In the genomic region with DNA sequence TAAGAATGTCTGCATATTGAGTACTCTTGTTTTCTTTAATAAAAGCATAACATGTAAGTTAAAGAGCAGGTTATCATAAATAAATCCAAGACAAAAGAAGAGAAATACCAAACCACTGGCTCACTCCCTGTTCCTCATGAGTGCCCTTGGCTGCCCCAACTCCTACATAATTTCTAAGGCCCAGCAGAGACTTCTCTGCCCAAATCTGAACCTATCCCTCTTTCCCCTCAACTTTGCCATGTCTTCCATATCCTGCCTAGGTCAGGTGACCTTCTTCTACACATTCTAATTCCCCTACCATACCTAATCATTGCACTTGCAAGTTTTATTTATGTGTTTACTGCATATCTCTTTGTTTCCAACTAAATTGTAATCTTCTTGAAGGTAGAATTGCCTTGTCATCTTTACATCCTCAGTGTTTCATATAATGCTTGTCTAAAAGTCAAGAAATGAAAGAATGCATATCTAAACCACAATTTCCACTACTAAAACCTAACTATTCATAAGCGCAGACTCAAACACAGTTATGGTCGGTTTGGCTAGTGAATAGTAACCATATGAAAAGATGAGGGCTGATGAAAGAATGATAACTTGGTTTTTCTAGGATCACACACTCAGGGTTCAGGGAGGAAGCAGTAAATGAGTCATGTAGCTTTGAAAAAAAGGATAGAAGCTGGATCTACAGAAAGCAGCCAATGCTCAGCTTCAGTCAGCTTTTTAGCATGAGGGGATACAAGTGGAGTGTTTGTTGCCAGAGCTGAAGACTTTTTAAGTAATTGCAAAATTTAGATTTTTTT, we compare ENCODE assay signal across 21 cellular contexts. TPM values are rescaled to one million over a fixed set of nuclear protein-coding genes. Genes with fewer than 3 reads are reported as not detected.
DNase-seq lines count a peak whose midpoint lies in the region; ATAC-seq, FAIRE-seq and TF ChIP-seq lines count a peak whose summit lies in the region.
"Had no signal": no experiment of that assay in that cellular context is flagged by ENCODE, and none has a peak within 500 bp of the region (broad histone marks: within the 10 kb centered on the region; RNA-seq: fewer than 3 reads in every experiment).

No MANE protein-coding gene starts in this region.

- DNase-seq in GM23338 (ENCODE audit: low spot score): no peak
- peak; percentile 13 for DNase-seq in PC-3
- DNase-seq in bronchial epithelial cell (ENCODE audit: low read depth): peak; percentile 15
- no peak for DNase-seq in neuronal stem cell (ENCODE audit: low spot score)
- DNase-seq in NCI-H69 (lab: John Stamatoyannopoulos, UW): no peak
- no peak for DNase-seq in HFFc6
- no peak for DNase-seq in NCI-H2171 (lab: John Stamatoyannopoulos, UW)
- DNase-seq in OCI-LY7 (ENCODE audit: low spot score): no peak
- DNase-seq: activated CD4-positive, alpha-beta T cell treated with anti-CD3 and anti-CD28 coated beads for 36 hours; activated naive CD4-positive, alpha-beta T cell treated with Interleukin-2 at 50 U/mL for 16 hours; activated T-cell treated with anti-CD3 and anti-CD28 coated beads, Interleukin-2, amount 50 U/mL, for 48 hours; DMS53; effector CD4-positive, alpha-beta T cell; MG63; NCI-H1417 treated with DMSO at 0.1 percent for 48 hours; NCI-H526; stimulated activated CD4-positive, alpha-beta T cell treated with anti-CD3 and anti-CD28 coated beads, Interleukin-1b, Interleukin-23, amount 100 ng/mL, for 48 hours; stimulated activated naive B cell treated with anti-CD40 and anti-IgM and Interleukin-4, amounts not matched to agents 10 μg/mL and 1 μg/mL and 100 μg/mL, for 72 hours had no signal

- H3F3A ChIP-seq in GM23338 (replicated peaks; ENCODE audit: low read depth): no peaks in the 10 kb centered on the region
- H3F3A ChIP-seq in PC-3 (ENCODE audit: low read length, unreplicated experiment): no peaks in the 10 kb centered on the region

- H3K27me3 Mint-ChIP-seq in GM23338 (ENCODE audit: insufficient read depth, low read depth, poor library complexity) (peaks cover 4% of the 10 kb centered on the region), HFFc6 (ENCODE audit: insufficient read depth) (no peaks in the 10 kb centered on the region; the same call in 1 of the 2 replicates)

- no peak overlapping the region for H2AK5ac ChIP-seq in neuronal stem cell (ENCODE audit: low read depth, low read length)

- H3K4me1 Mint-ChIP-seq in GM23338 (peaks cover 43% of the 10 kb centered on the region), HFFc6 (ENCODE audit: low read depth) (no peaks in the 10 kb centered on the region)
- H3K4me1 Mint-ChIP-seq: activated CD4-positive, alpha-beta T cell treated with anti-CD3 and anti-CD28 coated beads for 36 hours; stimulated activated naive B cell treated with anti-CD40 and anti-IgM and Interleukin-4, amounts not matched to agents 10 μg/mL and 1 μg/mL and 100 μg/mL, for 72 hours had no signal

- H4K20me1 ChIP-seq in GM23338 (replicated peaks; ENCODE audit: insufficient read depth): no peaks in the 10 kb centered on the region
- no peaks in the 10 kb centered on the region for H4K20me1 ChIP-seq in PC-3 (ENCODE audit: low read length)
- H4K20me1 ChIP-seq in OCI-LY7 (ENCODE audit: insufficient read depth, low read length): no peaks in the 10 kb centered on the region

- H3K18ac ChIP-seq in neuronal stem cell (ENCODE audit: low read length): no peak overlapping the region

- H2BK15ac ChIP-seq in neuronal stem cell (ENCODE audit: low read length): no peak overlapping the region

- H4K8ac ChIP-seq in neuronal stem cell (ENCODE audit: low read depth, low read length): no peak overlapping the region

- no peaks in the 10 kb centered on the region for H3K9me2 ChIP-seq in GM23338 (ENCODE audit: insufficient read depth)
- no peaks in the 10 kb centered on the region for H3K9me2 ChIP-seq in PC-3 (replicated peaks; ENCODE audit: low read length)
- H3K9me2 ChIP-seq in OCI-LY7 (ENCODE audit: insufficient read depth, low read length): no peaks in the 10 kb centered on the region

- H4K91ac ChIP-seq in neuronal stem cell (ENCODE audit: low read depth, low read length, poor library complexity): no peak overlapping the region

- no peak overlapping the region for H3K4ac ChIP-seq in neuronal stem cell (ENCODE audit: low read length)

- ATAC-seq in GM23338 (no peak), PC-3 (no peak)
- ATAC-seq: activated CD4-positive, alpha-beta T cell treated with anti-CD3 and anti-CD28 coated beads for 36 hours; stimulated activated naive B cell treated with anti-CD40 and anti-IgM and Interleukin-4, amounts not matched to agents 10 μg/mL and 1 μg/mL and 100 μg/mL, for 72 hours had no signal

- H3K79me2 ChIP-seq in GM23338 (replicated peaks; ENCODE audit: insufficient read depth) (no peaks in the 10 kb centered on the region), PC-3 (ENCODE audit: low read length) (no peaks in the 10 kb centered on the region), OCI-LY7 (ENCODE audit: insufficient read depth, low read depth, low read length) (no peaks in the 10 kb centered on the region)

- no peaks in the 10 kb centered on the region for H3K36me3 ChIP-seq in GM23338 (ENCODE audit: insufficient read depth)
- no peaks in the 10 kb centered on the region for H3K36me3 ChIP-seq in PC-3 (ENCODE audit: low read depth, low read length)
- H3K36me3 ChIP-seq in bronchial epithelial cell (ENCODE audit: control insufficient read depth, insufficient read depth, low read length): no peaks in the 10 kb centered on the region
- no peaks in the 10 kb centered on the region for H3K36me3 ChIP-seq in neuronal stem cell (replicated peaks in 1 of 2; ENCODE audit: control insufficient read depth in 2 of 2, insufficient read depth in 2 of 2, low read length in 2 of 2)
- no peaks in the 10 kb centered on the region for H3K36me3 ChIP-seq in OCI-LY7 (ENCODE audit: insufficient read depth, low read length)
- H3K36me3 ChIP-seq: MG63 had no signal

- no peak overlapping the region for H2BK12ac ChIP-seq in neuronal stem cell (ENCODE audit: low read length)

- H3K9ac ChIP-seq in PC-3 (ENCODE audit: low read length): no peak overlapping the region
- H3K9ac ChIP-seq in neuronal stem cell (ENCODE audit: low read depth, low read length, poor library complexity): no peak overlapping the region

- TF ChIP-seq CTCF in GM23338 (conservative IDR thresholded peaks at IDR 0.05; ENCODE audit: low read depth in 2 of 2) (no peak), PC-3 (conservative IDR thresholded peaks at IDR 0.05; ENCODE audit: low read depth, low read length) (no peak), bronchial epithelial cell (IDR thresholded peaks at IDR 0.05; ENCODE audit: insufficient read depth, low read length, severe bottlenecking) (no peak), HFFc6 (IDR thresholded peaks at IDR 0.05) (no peak), OCI-LY7 (conservative IDR thresholded peaks at IDR 0.05; ENCODE audit: low read length) (no peak)

- H3K4me2 ChIP-seq in GM23338 (no peak overlapping the region; the same call in 1 of the 2 replicates), PC-3 (ENCODE audit: low read length) (no peak overlapping the region), neuronal stem cell (ENCODE audit: insufficient read depth, low read length, poor library complexity, severe bottlenecking) (no peak overlapping the region), OCI-LY7 (ENCODE audit: low read length) (no peak overlapping the region)

- CTCF ChIA-PET in PC-3 (lab: Charles Lee) (no interaction called here), OCI-LY7 (lab: Charles Lee; ENCODE audit: unreplicated experiment) (no interaction called here)

- H3K36me3 Mint-ChIP-seq in GM23338 (ENCODE audit: low read depth) (no peaks in the 10 kb centered on the region), HFFc6 (ENCODE audit: low read depth) (no peaks in the 10 kb centered on the region)
- H3K36me3 Mint-ChIP-seq: stimulated activated naive B cell treated with anti-CD40 and anti-IgM and Interleukin-4, amounts not matched to agents 10 μg/mL and 1 μg/mL and 100 μg/mL, for 72 hours had no signal

- POLR2A ChIA-PET in PC-3 (lab: Charles Lee; ENCODE audit: unreplicated experiment): no interaction called here
- POLR2A ChIA-PET in OCI-LY7 (lab: Charles Lee): no interaction called here

- H3K23ac ChIP-seq in neuronal stem cell (ENCODE audit: low read depth, low read length, poor library complexity): no peak overlapping the region

- H3K9me3 ChIP-seq in PC-3 (ENCODE audit: low read length) (no peaks in the 10 kb centered on the region), neuronal stem cell (replicated peaks in 1 of 2; ENCODE audit: control insufficient read depth in 2 of 2, insufficient read depth in 1 of 2, low read depth in 1 of 2, low read length in 2 of 2) (no peaks in the 10 kb centered on the region), OCI-LY7 (ENCODE audit: low read length) (no peaks in the 10 kb centered on the region)
- H3K9me3 ChIP-seq: MG63 had no signal

- no peaks in the 10 kb centered on the region for H3K27me3 ChIP-seq in GM23338 (ENCODE audit: insufficient read depth)
- no peaks in the 10 kb centered on the region for H3K27me3 ChIP-seq in PC-3 (ENCODE audit: low read length)
- H3K27me3 ChIP-seq in bronchial epithelial cell (ENCODE audit: control insufficient read depth, insufficient read depth, low read length): no peaks in the 10 kb centered on the region
- no peaks in the 10 kb centered on the region for H3K27me3 ChIP-seq in neuronal stem cell (ENCODE audit: control insufficient read depth in 3 of 3, insufficient read depth in 3 of 3, low read depth in 1 of 3, low read length in 3 of 3)
- H3K27me3 ChIP-seq: MG63 had no signal

- FAIRE-seq in bronchial epithelial cell (lab: Jason Lieb, UNC): no peak

- H3K4me3 ChIP-seq in GM23338 (no peak overlapping the region), PC-3 (ENCODE audit: low read length) (no peak overlapping the region), bronchial epithelial cell (ENCODE audit: low read depth, low read length) (no peak overlapping the region), neuronal stem cell (ENCODE audit: low read length in 2 of 2) (no peak overlapping the region), OCI-LY7 (ENCODE audit: low read depth, low read length, poor library complexity, severe bottlenecking) (no peak overlapping the region)
- H3K4me3 ChIP-seq: MG63 had no signal

- no CpG with 5 or more reads among the region's 2 CpGs for WGBS in neuronal stem cell (ENCODE audit: extremely low coverage in 2 of 2, insufficient read length in 2 of 2, insufficient replicate concordance in 1 of 2), 2 donors

- H3K4me3 Mint-ChIP-seq in GM23338 (no peak overlapping the region), HFFc6 (no peak overlapping the region)
- H3K4me3 Mint-ChIP-seq: activated CD4-positive, alpha-beta T cell treated with anti-CD3 and anti-CD28 coated beads for 36 hours; stimulated activated naive B cell treated with anti-CD40 and anti-IgM and Interleukin-4, amounts not matched to agents 10 μg/mL and 1 μg/mL and 100 μg/mL, for 72 hours had no signal

- intact Hi-C loops in PC-3 (cut with micrococcal nuclease): loop anchor here (5.0 kb wide), 4 partner anchors 54 to 366 kb away; a partner anchor contains a TSS
- intact Hi-C loops in OCI-LY7 (cut with micrococcal nuclease; ENCODE audit: unreplicated experiment): no loop called here

- H3K9me3 Mint-ChIP-seq in GM23338 (no peaks in the 10 kb centered on the region), HFFc6 (no peaks in the 10 kb centered on the region; the same call in 1 of the 2 replicates)

- H3K27ac ChIP-seq in GM23338 (ENCODE audit: low read depth) (no peak overlapping the region; the same call in 1 of the 2 replicates), PC-3 (ENCODE audit: low read length) (no peak overlapping the region), neuronal stem cell (replicated peaks; ENCODE audit: low read length) (peak overlapping the region; percentile 13), OCI-LY7 (ENCODE audit: low read depth, low read length, poor library complexity, severe bottlenecking) (no peak overlapping the region)
- H3K27ac ChIP-seq: HL-60 had no signal

- H3K79me1 ChIP-seq in neuronal stem cell (ENCODE audit: low read depth, low read length): no peaks in the 10 kb centered on the region

- no peak overlapping the region for H2BK120ac ChIP-seq in neuronal stem cell (ENCODE audit: low read depth, low read length)

- no peak overlapping the region for H3K14ac ChIP-seq in neuronal stem cell (ENCODE audit: low read length)

- peak overlapping the region; percentile 72 for H3K27ac Mint-ChIP-seq in GM23338
- H3K27ac Mint-ChIP-seq in HFFc6: no peak overlapping the region
- H3K27ac Mint-ChIP-seq: activated CD4-positive, alpha-beta T cell treated with anti-CD3 and anti-CD28 coated beads for 36 hours; stimulated activated naive B cell treated with anti-CD40 and anti-IgM and Interleukin-4, amounts not matched to agents 10 μg/mL and 1 μg/mL and 100 μg/mL, for 72 hours had no signal

- peaks cover 28% of the 10 kb centered on the region for H3K4me1 ChIP-seq in GM23338 (ENCODE audit: insufficient read depth)
- H3K4me1 ChIP-seq in PC-3 (ENCODE audit: insufficient read depth, low read length): peaks cover 4% of the 10 kb centered on the region
- peaks cover 0 to 3% of the 10 kb centered on the region in 2 donors for H3K4me1 ChIP-seq in neuronal stem cell (ENCODE audit: control insufficient read depth in 2 of 2, insufficient read depth in 1 of 2, low read depth in 1 of 2, low read length in 2 of 2)
- no peaks in the 10 kb centered on the region for H3K4me1 ChIP-seq in OCI-LY7 (ENCODE audit: insufficient read depth, low read length, poor library complexity, severe bottlenecking)

- BruUV-seq in PC-3 (replicated peaks; lab: Mats Ljungman, UMichigan) (no TSS peak), OCI-LY7 (replicated peaks; lab: Mats Ljungman, UMichigan) (no TSS peak)

- H2AFZ ChIP-seq in GM23338: no peak overlapping the region
- H2AFZ ChIP-seq in PC-3 (ENCODE audit: low read length): no peak overlapping the region
- no peak overlapping the region for H2AFZ ChIP-seq in neuronal stem cell (ENCODE audit: low read length)
- H2AFZ ChIP-seq in OCI-LY7 (ENCODE audit: low read length): no peak overlapping the region

- H2BK5ac ChIP-seq in neuronal stem cell (ENCODE audit: low read length): no peak overlapping the region

RNA-seq across cellular contexts. Expression of a gene that starts 53.3 kb away (rescaled TPM):
- 0.16 and 0.21 TPM in 2 replicates for total RNA-seq in GM23338 (2014; rRNA removed; shearing (Covaris generic))
- polyA plus RNA-seq in GM23338 (2016; fragmentation: Nextera tagmentation; extraction: Ambion mirVana): 0.05 TPM in 2 replicates
- total RNA-seq in PC-3 (2014; rRNA removed) (10.0 and 11.6 TPM in 2 replicates), bronchial epithelial cell (9.7 and 13.1 TPM in 2 replicates), OCI-LY7 (2022) (not detected in 2 replicates)
- 4.1 TPM for polyA plus RNA-seq in neuronal stem cell (2013, experiment 1 of 2)
- polyA plus RNA-seq in neuronal stem cell (2013, experiment 2 of 2): 4.5 TPM
- total RNA-seq in HFFc6 (2021; fragmentation: NEBNext Ultra II Directional; extraction: Animal tissue kit (Norgen Biotek cat#: 25700)): not detected
- total RNA-seq in OCI-LY7 (2014; rRNA removed; shearing (Covaris generic)): not detected in 2 replicates
- total RNA-seq: activated CD4-positive, alpha-beta T cell treated with anti-CD3 and anti-CD28 coated beads for 36 hours; epithelial cell of proximal tubule; pulmonary artery endothelial cell had no signal

Comparison
In these comparisons a context has a peak if more than half of its experiments do, and no peak if none do; other contexts are left out.
1. DNase-seq: peak in PC-3 (single experiment) and bronchial epithelial cell (single experiment); none in GM23338 (single experiment), neuronal stem cell (single experiment), NCI-H69 (single experiment), HFFc6 (single experiment), NCI-H2171 (single experiment) and OCI-LY7 (single experiment).